Comparison of ENCODE assay signal across 15 cellular contexts in the genomic region with DNA sequence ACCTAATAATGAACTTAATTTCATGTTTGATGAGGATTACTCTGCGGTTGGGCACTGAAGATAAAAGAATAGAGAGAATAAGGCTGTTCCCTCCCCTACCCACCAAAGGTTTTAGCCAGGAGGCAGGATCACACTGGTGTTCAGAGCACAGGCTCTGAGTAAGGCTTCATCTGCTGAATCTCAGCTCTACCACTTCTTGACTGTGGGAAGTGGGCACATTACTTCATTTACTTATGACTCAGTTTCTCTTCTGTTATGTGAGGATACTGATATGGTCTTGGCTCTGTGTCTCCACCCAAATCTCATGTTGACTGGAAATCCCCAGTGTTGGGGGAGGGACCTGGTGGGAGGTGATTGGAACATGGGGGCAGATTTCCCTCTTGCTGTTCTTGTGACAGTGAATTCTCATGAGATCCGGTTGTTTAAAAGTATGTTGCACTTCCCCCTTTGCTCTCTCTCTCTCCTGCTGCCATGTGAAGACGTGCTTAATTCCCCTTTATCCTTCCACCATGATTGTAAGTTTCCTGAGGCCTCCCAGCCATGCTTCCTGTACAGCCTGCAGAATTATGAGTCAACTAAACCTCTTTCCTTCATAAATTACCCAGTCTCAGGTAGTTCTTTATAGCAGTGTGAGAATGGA.
A peak's percentile ranks its signal among the peaks of the same experiment; 100 is the strongest.
DNase-seq lines count a peak whose midpoint lies in the region; ATAC-seq and TF ChIP-seq lines count a peak whose summit lies in the region.
"Had no signal": no experiment of that assay in that cellular context is flagged by ENCODE, and none has a peak within 500 bp of the region (broad histone marks: within the 10 kb centered on the region; RNA-seq: fewer than 3 reads in every experiment).

No MANE protein-coding gene starts in this region.

- H3K4me3 ChIP-seq in heart left ventricle (no peak overlapping the region), NB4 (ENCODE audit: low read depth, low read length) (no peak overlapping the region), coronary artery (no peak overlapping the region), gastrocnemius medialis (no peak overlapping the region)

- TF ChIP-seq POLR2A in heart left ventricle (IDR thresholded peaks at IDR 0.05) = no peak
- TF ChIP-seq POLR2A in NB4 (IDR thresholded peaks at IDR 0.05; ENCODE audit: extremely low read depth, insufficient read length) = no peak
- no peak for TF ChIP-seq POLR2A in gastrocnemius medialis (IDR thresholded peaks at IDR 0.05)

- TF ChIP-seq CTCF in heart left ventricle (IDR thresholded peaks at IDR 0.05) (no peak), NB4 (IDR thresholded peaks at IDR 0.05; ENCODE audit: low read depth, low read length) (no peak), coronary artery (IDR thresholded peaks at IDR 0.05) (no peak), gastrocnemius medialis (IDR thresholded peaks at IDR 0.05 in 4 of 5, conservative IDR thresholded peaks at IDR 0.05 in 1 of 5) (no peak)

- in situ Hi-C loops in gastrocnemius medialis (cut with MboI; ENCODE audit: low sequenced_read_pairs in 4 of 4) = no loop called here

- intact Hi-C loops in heart left ventricle (cut with DNase I) = no loop called here
- intact Hi-C loops in Right ventricle myocardium inferior (cut with DNase I) = loop anchor here (10.0 kb wide), 1 partner anchor 194 kb away; a partner anchor contains a TSS
- intact Hi-C loops in gastrocnemius medialis (cut with DNase I; ENCODE audit: low total_unique reads) = loop anchor here (5.0 kb wide), 1 partner anchor 77 kb away; no protein-coding TSS in a partner anchor

- ATAC-seq in heart left ventricle = no peak
- ATAC-seq in Right ventricle myocardium inferior = no peak
- no peak for ATAC-seq in gastrocnemius medialis
- ATAC-seq: CD8-positive, alpha-beta T cell; HCT116 had no signal

- H3K36me3 ChIP-seq in heart left ventricle (peaks cover 0 to 64% (median 36%) of the 10 kb centered on the region in 9 donors), gastrocnemius medialis (peaks cover 0 to 17% of the 10 kb centered on the region in 2 donors)

- H3K27me3 ChIP-seq in heart left ventricle = no peaks in the 10 kb centered on the region
- no peaks in the 10 kb centered on the region for H3K27me3 ChIP-seq in gastrocnemius medialis

- H3K27ac ChIP-seq in heart left ventricle (peak overlapping the region in 9 of 12 donors; percentile 74 to 95 (median 85)), coronary artery (peak overlapping the region; percentile 80 to 93), gastrocnemius medialis (peak overlapping the region; percentile 87 to 97 (median 91))

- H3K9me3 ChIP-seq in heart left ventricle = no peaks in the 10 kb centered on the region
- H3K9me3 ChIP-seq in gastrocnemius medialis = no peaks in the 10 kb centered on the region

- 68 to 88% (median 80%) methylated on average over 3 of the region's 3 CpGs for WGBS in heart left ventricle, 4 donors

- peaks cover 0 to 50% (median 33%) of the 10 kb centered on the region in 12 donors for H3K4me1 ChIP-seq in heart left ventricle
- H3K4me1 ChIP-seq in gastrocnemius medialis = peaks cover 40 to 56% of the 10 kb centered on the region in 2 donors

- DNase-seq in heart left ventricle = no peak
- no peak for DNase-seq in Right ventricle myocardium inferior (ENCODE audit: missing footprints)
- DNase-seq in NB4 (ENCODE audit: low read depth) = peak; percentile 32
- no peak for DNase-seq in coronary artery (ENCODE audit: low spot score)
- no peak for DNase-seq in gastrocnemius medialis
- DNase-seq in NCI-H2081 treated with DMSO at 0.1 percent for 48 hours (lab: John Stamatoyannopoulos, UW) = no peak
- DNase-seq in retina = no peak
- DNase-seq: CD8-positive, alpha-beta T cell; DND-41; GDM1; NCI-H1417 treated with DMSO at 0.1 percent for 48 hours; NCI-H2029 treated with DMSO at 0.1 percent for 48 hours; NCI-H524; SIG-M5 had no signal

Comparison
In these comparisons a context has a peak if more than half of its experiments do, and no peak if none do; other contexts are left out.
1. intact Hi-C loops: an anchor here in Right ventricle myocardium inferior (10.0 kb wide) and gastrocnemius medialis (5.0 kb wide); none called in heart left ventricle.